Comparison of ENCODE assay signal across 20 cellular contexts in the genomic region with DNA sequence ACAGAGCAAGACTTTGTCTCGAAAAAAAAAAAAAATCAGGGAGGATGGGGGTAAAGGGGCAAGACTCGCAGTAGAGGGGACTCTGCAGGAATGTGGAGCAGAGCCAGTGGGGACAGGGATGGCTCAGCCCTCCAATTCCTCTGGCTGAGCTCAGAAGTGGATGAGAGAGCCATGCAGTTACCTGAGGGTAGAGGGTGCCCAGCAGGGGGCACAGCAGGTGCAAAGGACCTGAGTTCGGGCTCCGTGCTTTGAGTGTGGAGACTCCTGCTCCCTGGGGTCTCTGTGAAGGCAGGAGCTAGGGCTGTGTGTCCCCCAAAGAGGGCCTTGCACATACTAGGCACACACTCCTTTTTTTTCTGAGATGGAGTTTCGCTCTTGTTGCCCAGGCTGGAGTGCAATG. TPM values are rescaled to one million over a fixed set of nuclear protein-coding genes. Genes with fewer than 3 reads are reported as not detected.
DNase-seq lines count a peak whose midpoint lies in the region; ATAC-seq and TF ChIP-seq lines count a peak whose summit lies in the region.
"Had no signal": no experiment of that assay in that cellular context is flagged by ENCODE, and none has a peak within 500 bp of the region (broad histone marks: within the 10 kb centered on the region; RNA-seq: fewer than 3 reads in every experiment).

No MANE protein-coding gene starts in this region.

- TF ChIP-seq POLR2A in HCT116 (IDR thresholded peaks at IDR 0.05; ENCODE audit: borderline replicate concordance, extremely low read depth, insufficient read depth, insufficient read length) = no peak

- POLR2A ChIA-PET in HCT116 (lab: Charles Lee) = no interaction called here

- no peaks in the 10 kb centered on the region for H3K9me2 ChIP-seq in HCT116 (ENCODE audit: insufficient read depth)

- no peak overlapping the region for H3K4me2 ChIP-seq in HCT116 (ENCODE audit: low read length)
- H3K4me2 ChIP-seq in neuronal stem cell (ENCODE audit: insufficient read depth, low read length, poor library complexity, severe bottlenecking) = no peak overlapping the region
- H3K4me2 ChIP-seq: BLaER1 treated with 17β-estradiol and CSF1 and Interleukin-3, amounts not matched to agents 10 nM and 100 nM; neural progenitor cell had no signal

- no peak overlapping the region for H3K18ac ChIP-seq in neuronal stem cell (ENCODE audit: low read length)

- no peak overlapping the region for H2BK15ac ChIP-seq in neuronal stem cell (ENCODE audit: low read length)

- H3K9me3 ChIP-seq in HCT116 (ENCODE audit: control insufficient read depth in 1 of 2, insufficient read depth in 1 of 2, low read depth in 1 of 2, low read length in 2 of 2) = no peaks in the 10 kb centered on the region
- no peaks in the 10 kb centered on the region for H3K9me3 ChIP-seq in neuronal stem cell (replicated peaks in 1 of 2; ENCODE audit: control insufficient read depth in 2 of 2, insufficient read depth in 1 of 2, low read depth in 1 of 2, low read length in 2 of 2)
- H3K9me3 ChIP-seq: BLaER1 treated with 17β-estradiol and CSF1 and Interleukin-3, amounts not matched to agents 10 nM and 100 nM had no signal

- H3K27ac ChIP-seq in HCT116 (ENCODE audit: low read depth, low read length) (no peak overlapping the region), brain microvascular endothelial cell (no peak overlapping the region), neuronal stem cell (replicated peaks; ENCODE audit: low read length) (no peak overlapping the region)
- H3K27ac ChIP-seq: BLaER1 treated with 17β-estradiol and CSF1 and Interleukin-3, amounts not matched to agents 10 nM and 100 nM; neural progenitor cell; VCaP had no signal

- H3K27me3 ChIP-seq in HCT116 (ENCODE audit: insufficient read depth, low read length) (no peaks in the 10 kb centered on the region), brain microvascular endothelial cell (replicated peaks) (no peaks in the 10 kb centered on the region), neuronal stem cell (ENCODE audit: control insufficient read depth in 3 of 3, insufficient read depth in 3 of 3, low read depth in 1 of 3, low read length in 3 of 3) (no peaks in the 10 kb centered on the region)
- H3K27me3 ChIP-seq: neural progenitor cell had no signal

- TF ChIP-seq RAD21 in HCT116 (IDR thresholded peaks at IDR 0.05; ENCODE audit: low read depth) = no peak; the same call in 1 of the 2 replicates

- H3K4me1 ChIP-seq in HCT116 (ENCODE audit: control insufficient read depth in 1 of 2, insufficient read depth in 2 of 2, low read length in 2 of 2) = no peaks in the 10 kb centered on the region
- H3K4me1 ChIP-seq in neuronal stem cell (ENCODE audit: control insufficient read depth in 2 of 2, insufficient read depth in 1 of 2, low read depth in 1 of 2, low read length in 2 of 2) = peaks cover 0 to 3% of the 10 kb centered on the region in 2 donors
- H3K4me1 ChIP-seq: neural progenitor cell had no signal

- no peak overlapping the region for H2BK12ac ChIP-seq in neuronal stem cell (ENCODE audit: low read length)

- DNase-seq in GM12864 (ENCODE audit: low read depth) = no peak
- no peak for DNase-seq in HCT116 (ENCODE audit: low read depth, low spot score)
- no peak for DNase-seq in brain microvascular endothelial cell
- DNase-seq in neuronal stem cell (ENCODE audit: low spot score) = no peak
- DNase-seq in activated gamma-delta T cell (lab: John Stamatoyannopoulos, UW) = no peak
- DNase-seq: cerebellar nuclear complex; IMR-90; OCI-M1; stimulated activated CD4-positive, alpha-beta T cell treated with anti-CD3 and anti-CD28 coated beads, Interleukin-2, amount 100 ng/mL, for 24 hours; substantia nigra had no signal

- no peaks in the 10 kb centered on the region for H4K20me1 ChIP-seq in HCT116 (ENCODE audit: insufficient read depth)

- no TSS peak for BruUV-seq in HCT116 (replicated peaks; lab: Mats Ljungman, UMichigan)

- CTCF ChIA-PET in HCT116 (lab: Charles Lee) = no interaction called here

- H3K36me3 ChIP-seq in HCT116 (ENCODE audit: control insufficient read depth in 1 of 2, insufficient read depth in 2 of 2, low read length in 2 of 2) = peaks cover 5 to 7% of the 10 kb centered on the region in 2 experiments; a peak in 3 of 4 replicates
- H3K36me3 ChIP-seq in brain microvascular endothelial cell (replicated peaks) = peaks cover 15% of the 10 kb centered on the region
- H3K36me3 ChIP-seq in neuronal stem cell (replicated peaks in 1 of 2; ENCODE audit: control insufficient read depth in 2 of 2, insufficient read depth in 2 of 2, low read length in 2 of 2) = peaks cover 6 to 34% of the 10 kb centered on the region in 2 donors
- H3K36me3 ChIP-seq: BLaER1 treated with 17β-estradiol and CSF1 and Interleukin-3, amounts not matched to agents 10 nM and 100 nM; neural progenitor cell had no signal

- H4K8ac ChIP-seq in neuronal stem cell (ENCODE audit: low read depth, low read length) = no peak overlapping the region

- H3K79me2 ChIP-seq in HCT116 (ENCODE audit: insufficient read depth, low read length) = 0 out of 2 replicates have a peak, but pooled peaks cover 4% of the 10 kb centered on the region

- TF ChIP-seq CTCF in GM12864 (IDR thresholded peaks at IDR 0.05; ENCODE audit: low read depth, low read length, missing control alignments) (peak; percentile 35), HCT116 (IDR thresholded peaks at IDR 0.05 in 2 of 3, conservative IDR thresholded peaks at IDR 0.05 in 1 of 3; ENCODE audit: borderline replicate concordance in 1 of 3, insufficient read depth in 1 of 3, low read depth in 2 of 3, low read length in 2 of 3) (peak; percentile 8 to 40 (median 31); a peak in 3 of 6 replicates), brain microvascular endothelial cell (IDR thresholded peaks at IDR 0.05; ENCODE audit: low read depth, low read length, missing control alignments) (peak; percentile 34)

- no peak overlapping the region for H3K4ac ChIP-seq in neuronal stem cell (ENCODE audit: low read length)

- H3K23ac ChIP-seq in neuronal stem cell (ENCODE audit: low read depth, low read length, poor library complexity) = no peak overlapping the region

- WGBS in neuronal stem cell (ENCODE audit: extremely low coverage in 2 of 2, insufficient read length in 2 of 2, insufficient replicate concordance in 1 of 2), 2 donors = no CpG with 5 or more reads among the region's 5 CpGs

- H3K9ac ChIP-seq in HCT116 (ENCODE audit: low read length) (no peak overlapping the region), neuronal stem cell (ENCODE audit: low read depth, low read length, poor library complexity) (peak overlapping the region; percentile 50)
- H3K9ac ChIP-seq: BLaER1 treated with 17β-estradiol and CSF1 and Interleukin-3, amounts not matched to agents 10 nM and 100 nM; neural progenitor cell had no signal

- in situ Hi-C loops in brain microvascular endothelial cell (cut with HindIII; ENCODE audit: low pct_ligation_motif_present, low sequenced_read_pairs) = no loop called here

- H2BK120ac ChIP-seq in neuronal stem cell (ENCODE audit: low read depth, low read length) = no peak overlapping the region

- H3K79me1 ChIP-seq in neuronal stem cell (ENCODE audit: low read depth, low read length) = no peaks in the 10 kb centered on the region

- RAD21 ChIA-PET in HCT116 (lab: Charles Lee; ENCODE audit: low non-redundant PET in 1 of 2, low total read pairs in 2 of 2, uncharacterized antibody in 2 of 2, unreplicated experiment in 2 of 2) = interaction anchor here in 1 of 2 experiments (0.6 kb wide), 1 partner anchor 304 kb away, joined by 4 read pairs; no protein-coding TSS in a partner anchor

- H3K4me3 ChIP-seq in GM12864 (ENCODE audit: low read depth, low read length) = no peak overlapping the region
- H3K4me3 ChIP-seq in HCT116 (replicated peaks in 1 of 2; ENCODE audit: low read depth in 1 of 2, low read length in 2 of 2) = no peak overlapping the region
- H3K4me3 ChIP-seq in brain microvascular endothelial cell (ENCODE audit: low read depth, low read length) = no peak overlapping the region
- H3K4me3 ChIP-seq in neuronal stem cell (ENCODE audit: low read length in 2 of 2) = no peak overlapping the region
- H3K4me3 ChIP-seq: BLaER1 treated with 17β-estradiol and CSF1 and Interleukin-3, amounts not matched to agents 10 nM and 100 nM; neural progenitor cell had no signal

- H2AK5ac ChIP-seq in neuronal stem cell (ENCODE audit: low read depth, low read length) = no peak overlapping the region

- ATAC-seq in HCT116 (peak; percentile 64), GM21515 (IDR thresholded peaks at IDR 0.05; ENCODE audit: unreplicated experiment) (no peak), HG02623 (IDR thresholded peaks at IDR 0.05; ENCODE audit: unreplicated experiment) (no peak)
- ATAC-seq: activated T-helper 17 cell treated with anti-CD3 and anti-CD28 coated beads, Interleukin-2, amount 50 U/mL, for 72 hours; sciatic nerve had no signal

- no peak overlapping the region for H3K14ac ChIP-seq in neuronal stem cell (ENCODE audit: low read length)

- intact Hi-C loops in HCT116 (cut with micrococcal nuclease) = no loop called here

- H4K91ac ChIP-seq in neuronal stem cell (ENCODE audit: low read depth, low read length, poor library complexity) = no peak overlapping the region

- no peak overlapping the region for H2BK5ac ChIP-seq in neuronal stem cell (ENCODE audit: low read length)

- H2AFZ ChIP-seq in HCT116 (ENCODE audit: low read depth, low read length, poor library complexity, severe bottlenecking) (no peak overlapping the region), neuronal stem cell (ENCODE audit: low read length) (no peak overlapping the region)
- H2AFZ ChIP-seq: neural progenitor cell had no signal

TF ChIP-seq in HCT116, 20 proteins besides CTCF, POLR2A, EP300 and RAD21 (continues in another document):
- TF ChIP-seq ELF1 (IDR thresholded peaks at IDR 0.05; ENCODE audit: borderline replicate concordance, low read depth) (no peak), SP1 (IDR thresholded peaks at IDR 0.05; ENCODE audit: low read depth) (no peak), POLR2AphosphoS5 (IDR thresholded peaks at IDR 0.05; ENCODE audit: low read depth, low read length) (no peak), ZFX (IDR thresholded peaks at IDR 0.05) (no peak), EZH2 (IDR thresholded peaks at IDR 0.05) (no peak), FOSL1 (IDR thresholded peaks at IDR 0.05; ENCODE audit: low read depth) (no peak), SRF (IDR thresholded peaks at IDR 0.05; ENCODE audit: low read depth) (no peak)

RNA-seq across cellular contexts. Expression of a gene that starts 7.7 kb away (rescaled TPM):
- 82.4 TPM for total RNA-seq in HCT116 (2021; ENCODE audit: unreplicated experiment)
- polyA plus RNA-seq in HCT116 (2012) = 53.6 and 76.1 TPM in 2 replicates
- 17.4 TPM for polyA plus RNA-seq in neuronal stem cell (2013, experiment 1 of 2)
- polyA plus RNA-seq in neuronal stem cell (2013, experiment 2 of 2) = 16.5 TPM

RNA-seq across cellular contexts. Expression of a gene that starts 15.2 kb away (rescaled TPM):
- not detected for total RNA-seq in HCT116 (2021; ENCODE audit: unreplicated experiment)
- 0.07 TPM in 1 of 2 replicates, not detected in the other for polyA plus RNA-seq in HCT116 (2012)
- 0.43 TPM for polyA plus RNA-seq in neuronal stem cell (2013, experiment 1 of 2)
- polyA plus RNA-seq in neuronal stem cell (2013, experiment 2 of 2) = not detected
- total RNA-seq: activated CD8-positive, alpha-beta memory T cell treated with anti-CD3 and anti-CD28 coated beads for 36 hours; activated T-helper 17 cell treated with anti-CD3 and anti-CD28 coated beads, Interleukin-2, amount 50 U/mL, for 72 hours; frontal cortex; IMR-90 had no signal
- polyA plus RNA-seq: IMR-90 had no signal

RNA-seq across cellular contexts. Expression of a gene that starts 41.3 kb away (rescaled TPM):
- total RNA-seq in HCT116 (2021; ENCODE audit: unreplicated experiment) = not detected
- not detected in 2 replicates for polyA plus RNA-seq in HCT116 (2012)
- not detected for polyA plus RNA-seq in neuronal stem cell (2013, experiment 1 of 2)
- polyA plus RNA-seq in neuronal stem cell (2013, experiment 2 of 2) = not detected
- total RNA-seq: activated CD8-positive, alpha-beta memory T cell treated with anti-CD3 and anti-CD28 coated beads for 36 hours; activated T-helper 17 cell treated with anti-CD3 and anti-CD28 coated beads, Interleukin-2, amount 50 U/mL, for 72 hours; frontal cortex; IMR-90; sciatic nerve had no signal
- polyA plus RNA-seq: adipose tissue, IMR-90 had no signal

RNA-seq across cellular contexts. Expression of a gene that starts 57.3 kb away (rescaled TPM):
- 43.6 TPM for total RNA-seq in HCT116 (2021; ENCODE audit: unreplicated experiment)
- polyA plus RNA-seq in HCT116 (2012) = 41.1 and 45.3 TPM in 2 replicates
- polyA plus RNA-seq in neuronal stem cell (2013, experiment 1 of 2) = 19.8 TPM
- 19.2 TPM for polyA plus RNA-seq in neuronal stem cell (2013, experiment 2 of 2)
